ENCODE assay signal across 1 cellular context in genomic region chr16:17743158-17743557, GRCh38.
TF ChIP-seq lines count a peak whose summit lies in the region.

No MANE protein-coding gene starts in this region.

TF ChIP-seq in WTC11, 78 proteins besides CTCF, POLR2A, EP300 and RAD21 (continued from another document):
- no peak for TF ChIP-seq PREB (CRISPR knock-in tag; IDR thresholded peaks at IDR 0.05; ENCODE audit: borderline replicate concordance)
